10 cellular contexts compared by ENCODE assay signal in genomic region chr10:110324201-110324804, GRCh38. TPM values are rescaled to one million over a fixed set of nuclear protein-coding genes. Genes with fewer than 3 reads are reported as not detected.
DNase-seq lines count a peak whose midpoint lies in the region; ATAC-seq and TF ChIP-seq lines count a peak whose summit lies in the region.
"Had no signal": no experiment of that assay in that cellular context is flagged by ENCODE, and none has a peak within 500 bp of the region (broad histone marks: within the 10 kb centered on the region; RNA-seq: fewer than 3 reads in every experiment).

No MANE protein-coding gene starts in this region.

- no peak overlapping the region for H3K4me3 Mint-ChIP-seq in CD14-positive monocyte
- no peak overlapping the region for H3K4me3 Mint-ChIP-seq in naive thymus-derived CD8-positive, alpha-beta T cell

- CTCF ChIA-PET in IMR-90 (lab: Yijun Ruan, JAX) = interaction anchor here (0.6 to 1.6 kb wide), 3 partner anchors 11 to 216 kb away, joined by 4 to 6 read pairs (median 4); no protein-coding TSS in a partner anchor

- TF ChIP-seq CTCF in IMR-90 (conservative IDR thresholded peaks at IDR 0.05; ENCODE audit: low read depth, low read length) = no peak
- no peak for TF ChIP-seq CTCF in hepatocyte (IDR thresholded peaks at IDR 0.05; ENCODE audit: poor library complexity)
- no peak for TF ChIP-seq CTCF in CD14-positive monocyte (IDR thresholded peaks at IDR 0.05)

- H3K9me3 ChIP-seq in IMR-90 (ENCODE audit: control insufficient read depth, insufficient read depth, low read length) (peaks cover 6% of the 10 kb centered on the region; the same call in 1 of the 2 replicates), hepatocyte (ENCODE audit: low read depth) (no peaks in the 10 kb centered on the region)
- H3K9me3 ChIP-seq: uterus had no signal

- H3K4me1 Mint-ChIP-seq in CD14-positive monocyte = peaks cover 1% of the 10 kb centered on the region
- peaks cover 0 to 14% (median 0%) of the 10 kb centered on the region in 4 donors for H3K4me1 Mint-ChIP-seq in naive thymus-derived CD8-positive, alpha-beta T cell

- H3K36me3 ChIP-seq in IMR-90 (ENCODE audit: control insufficient read depth, insufficient read depth, low read length) = no peaks in the 10 kb centered on the region
- H3K36me3 ChIP-seq in hepatocyte (replicated peaks; ENCODE audit: insufficient read depth, low read depth) = no peaks in the 10 kb centered on the region
- H3K36me3 ChIP-seq: uterus had no signal

- dilution Hi-C loops in IMR-90 (cut with HindIII; ENCODE audit: low sequenced_read_pairs, unreplicated experiment) = no loop called here

- in situ Hi-C loops in IMR-90 (cut with MboI; ENCODE audit: low sequenced_read_pairs) = loop anchor here (25.0 kb wide), 1 partner anchor 1813 kb away; no protein-coding TSS in a partner anchor

- POLR2A ChIA-PET in IMR-90 (lab: Charles Lee; ENCODE audit: unreplicated experiment) = no interaction called here
- POLR2A ChIA-PET in naive thymus-derived CD8-positive, alpha-beta T cell (lab: Charles Lee) = no interaction called here

- BruUV-seq in IMR-90 (replicated peaks; lab: Mats Ljungman, UMichigan) = no TSS peak

- peak overlapping the region; percentile 63 for H2BK5ac ChIP-seq in IMR-90 (ENCODE audit: low read depth, low read length, poor library complexity, severe bottlenecking)

- no peak overlapping the region for H2AFZ ChIP-seq in IMR-90 (replicated peaks; ENCODE audit: low read length, poor library complexity)
- H2AFZ ChIP-seq in hepatocyte = no peak overlapping the region

- H4K5ac ChIP-seq in IMR-90 (ENCODE audit: low read depth, low read length) = peak overlapping the region; percentile 49; the same call in 1 of the 2 replicates

- H3K4ac ChIP-seq in IMR-90 (ENCODE audit: low read depth, low read length) = peak overlapping the region; percentile 21; the same call in 1 of the 2 replicates

- no peak overlapping the region for H3K4me3 ChIP-seq in IMR-90 (ENCODE audit: insufficient read depth, low read depth, low read length)
- H3K4me3 ChIP-seq in hepatocyte = no peak overlapping the region
- H3K4me3 ChIP-seq: uterus had no signal

- no peak overlapping the region for H3K27ac ChIP-seq in IMR-90 (ENCODE audit: insufficient read depth, low read length)
- peak overlapping the region; percentile 13 for H3K27ac ChIP-seq in hepatocyte
- H3K27ac ChIP-seq: uterus had no signal

- peak overlapping the region; percentile 63; the same call in 1 of the 2 replicates for H2BK120ac ChIP-seq in IMR-90 (ENCODE audit: low read depth, low read length)

- no peak overlapping the region for H3K9ac ChIP-seq in IMR-90 (ENCODE audit: low read depth, low read length)

- H4K8ac ChIP-seq in IMR-90 (ENCODE audit: low read depth in 2 of 2, low read length in 2 of 2) = peak overlapping the region in 1 of 2 experiments; percentile 56; a peak in 1 of 4 replicates

- no peak overlapping the region for H3K23ac ChIP-seq in IMR-90 (ENCODE audit: low read depth, low read length)

- H2AK9ac ChIP-seq in IMR-90 (replicated peaks; ENCODE audit: low read depth, low read length, poor library complexity) = no peak overlapping the region

- H3K4me2 ChIP-seq in IMR-90 (ENCODE audit: low read depth, low read length) (no peak overlapping the region), hepatocyte (no peak overlapping the region)

- H2BK20ac ChIP-seq in IMR-90 (ENCODE audit: low read depth, low read length) = peak overlapping the region; percentile 74; the same call in 1 of the 2 replicates

- H3K27ac Mint-ChIP-seq in CD14-positive monocyte = no peak overlapping the region
- H3K27ac Mint-ChIP-seq in naive thymus-derived CD8-positive, alpha-beta T cell = peak overlapping the region in 2 of 10 donors; percentile 39 to 56

- no peak for TF ChIP-seq POLR2A in IMR-90 (IDR thresholded peaks at IDR 0.05; ENCODE audit: low read depth, low read length)

- H3K9me1 ChIP-seq in IMR-90 (ENCODE audit: insufficient read depth, low read length) = peaks cover 21% of the 10 kb centered on the region

- peak; percentile 48 for DNase-seq in IMR-90
- DNase-seq in hepatocyte (ENCODE audit: low spot score) = peak; percentile 31
- no peak for DNase-seq in OCI-M2 (lab: John Stamatoyannopoulos, UW; ENCODE audit: unreplicated experiment)
- DNase-seq in CD14-positive monocyte (ENCODE audit: low spot score) = no peak
- DNase-seq in midbrain (lab: John Stamatoyannopoulos, UW) = no peak
- no peak for DNase-seq in naive thymus-derived CD8-positive, alpha-beta T cell
- DNase-seq: stimulated activated CD4-positive, alpha-beta T cell treated with anti-CD3 and anti-CD28 coated beads, Interleukin-4, amount 100 ng/mL, for 1 hour; uterus had no signal

- no peak for TF ChIP-seq RAD21 in IMR-90 (IDR thresholded peaks at IDR 0.05; ENCODE audit: low read length)

- intact Hi-C loops in IMR-90 (cut with micrococcal nuclease) = no loop called here
- intact Hi-C loops in CD14-positive monocyte (cut with micrococcal nuclease) = no loop called here

- H3K27me3 Mint-ChIP-seq in CD14-positive monocyte (ENCODE audit: low read depth in 3 of 3) = peaks cover 0 to 4% (median 0%) of the 10 kb centered on the region in 3 donors
- H3K27me3 Mint-ChIP-seq in naive thymus-derived CD8-positive, alpha-beta T cell = peaks cover 0 to 9% (median 3%) of the 10 kb centered on the region in 5 donors

- H3K14ac ChIP-seq in IMR-90 (replicated peaks; ENCODE audit: low read depth, low read length) = no peak overlapping the region; the same call in 1 of the 2 replicates

- no peaks in the 10 kb centered on the region for H3K9me2 ChIP-seq in hepatocyte (replicated peaks; ENCODE audit: insufficient read depth)

- H3K4me1 ChIP-seq in IMR-90 (ENCODE audit: control insufficient read depth, insufficient read depth, low read length) (peaks cover 24% of the 10 kb centered on the region), hepatocyte (ENCODE audit: insufficient read depth) (no peaks in the 10 kb centered on the region)
- H3K4me1 ChIP-seq: uterus had no signal

- H3K27me3 ChIP-seq in IMR-90 (ENCODE audit: control insufficient read depth, insufficient read depth, low read length) (no peaks in the 10 kb centered on the region), hepatocyte (no peaks in the 10 kb centered on the region)
- H3K27me3 ChIP-seq: uterus had no signal

- peak overlapping the region; percentile 16; the same call in 1 of the 2 replicates for H3K18ac ChIP-seq in IMR-90 (ENCODE audit: low read depth, low read length)

- H4K20me1 ChIP-seq in IMR-90 (ENCODE audit: insufficient read depth, low read length) = peaks cover 5% of the 10 kb centered on the region; the same call in 1 of the 2 replicates
- H4K20me1 ChIP-seq in hepatocyte (ENCODE audit: insufficient read depth, poor library complexity, severe bottlenecking) = no peaks in the 10 kb centered on the region

- H3K56ac ChIP-seq in IMR-90 (ENCODE audit: extremely low read depth, insufficient read depth, low read length) = no peak overlapping the region

- ATAC-seq in GM18508 (IDR thresholded peaks at IDR 0.05; ENCODE audit: insufficient read depth, unreplicated experiment) = peak; percentile 44
- peak; percentile 52 for ATAC-seq in GM21447 (IDR thresholded peaks at IDR 0.05; ENCODE audit: unreplicated experiment)
- ATAC-seq in IMR-90 (ENCODE audit: low read depth) = no peak
- ATAC-seq in naive thymus-derived CD8-positive, alpha-beta T cell = no peak

- 20% methylated on average over 1 of the region's 5 CpGs; no CpG with 5 or more reads in 1 of the 2 experiments for WGBS in IMR-90 (ENCODE audit: extremely low coverage in 2 of 2, insufficient read length in 1 of 2), 2 experiments
- WGBS in hepatocyte (ENCODE audit: low lambda C conversion rate, missing lambda C conversion rate) = 61% methylated on average over 5 of the region's 5 CpGs

- H3K36me3 Mint-ChIP-seq in CD14-positive monocyte = no peaks in the 10 kb centered on the region
- peaks cover 0 to 20% (median 6%) of the 10 kb centered on the region in 3 donors for H3K36me3 Mint-ChIP-seq in naive thymus-derived CD8-positive, alpha-beta T cell

- H3K79me1 ChIP-seq in IMR-90 (ENCODE audit: low read depth in 1 of 2, low read length in 2 of 2) = no peaks in the 10 kb centered on the region

- 0 out of 3 replicates have a peak overlapping the region, but pooled peaks have one; percentile 11 for H2BK15ac ChIP-seq in IMR-90 (ENCODE audit: low read depth, low read length)

- H3K9me3 Mint-ChIP-seq in CD14-positive monocyte = peaks cover 0 to 16% (median 11%) of the 10 kb centered on the region in 7 donors
- peaks cover under 1 to 35% (median 11%) of the 10 kb centered on the region in 9 donors for H3K9me3 Mint-ChIP-seq in naive thymus-derived CD8-positive, alpha-beta T cell

- H2AK5ac ChIP-seq in IMR-90 (ENCODE audit: low read depth, low read length) = 0 out of 2 replicates have a peak overlapping the region, but pooled peaks have one; percentile 49

- H3K79me2 ChIP-seq in hepatocyte = no peaks in the 10 kb centered on the region

- peak overlapping the region; percentile 44 for H4K91ac ChIP-seq in IMR-90 (ENCODE audit: insufficient read depth, low read depth, low read length)

TF ChIP-seq in IMR-90, 13 proteins besides CTCF, POLR2A, EP300 and RAD21 (continues in another document):
- TF ChIP-seq RFX5 (IDR thresholded peaks at IDR 0.05; ENCODE audit: low read depth, low read length) (no peak), BHLHE40 (IDR thresholded peaks at IDR 0.05; ENCODE audit: low read depth, low read length) (no peak), NFE2L2 (IDR thresholded peaks at IDR 0.05; ENCODE audit: low read depth, low read length) (no peak), SMC3 (IDR thresholded peaks at IDR 0.05; ENCODE audit: low read depth, low read length) (no peak), MAFK (IDR thresholded peaks at IDR 0.05; ENCODE audit: low read depth, low read length) (no peak), RCOR1 (IDR thresholded peaks at IDR 0.05; ENCODE audit: insufficient replicate concordance, low read length) (no peak)
- TF ChIP-seq, protein P1, sequence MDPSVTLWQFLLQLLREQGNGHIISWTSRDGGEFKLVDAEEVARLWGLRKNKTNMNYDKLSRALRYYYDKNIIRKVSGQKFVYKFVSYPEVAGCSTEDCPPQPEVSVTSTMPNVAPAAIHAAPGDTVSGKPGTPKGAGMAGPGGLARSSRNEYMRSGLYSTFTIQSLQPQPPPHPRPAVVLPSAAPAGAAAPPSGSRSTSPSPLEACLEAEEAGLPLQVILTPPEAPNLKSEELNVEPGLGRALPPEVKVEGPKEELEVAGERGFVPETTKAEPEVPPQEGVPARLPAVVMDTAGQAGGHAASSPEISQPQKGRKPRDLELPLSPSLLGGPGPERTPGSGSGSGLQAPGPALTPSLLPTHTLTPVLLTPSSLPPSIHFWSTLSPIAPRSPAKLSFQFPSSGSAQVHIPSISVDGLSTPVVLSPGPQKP (IDR thresholded peaks at IDR 0.05; ENCODE audit: borderline replicate concordance, low read depth, low read length) = no peak

RNA-seq across cellular contexts. Expression of gene SMNDC1, which starts 19.6 kb away (rescaled TPM):
- total RNA-seq in IMR-90 (2012; rRNA removed) (3.9 and 8.6 TPM in 2 replicates), hepatocyte (13.6 and 17.4 TPM in 2 replicates)
- polyA plus RNA-seq in IMR-90 (2012; rRNA removed) (12.2 and 15.1 TPM in 2 replicates), hepatocyte (14.3 and 19.1 TPM in 2 replicates), CD14-positive monocyte (10 to 100 TPM; 15.6 to 18.2 TPM)
- polyA plus RNA-seq in IMR-90 (2012; cell fraction: cytosol; rRNA removed) = 3.6 and 4.1 TPM in 2 replicates
- polyA plus RNA-seq in IMR-90 (2012; cell fraction: nucleus; rRNA removed; ENCODE audit: low replicate concordance) = 3.3 and 15.7 TPM in 2 replicates
- 10 to 100 TPM; 37.3 to 39.5 TPM for total RNA-seq in naive thymus-derived CD8-positive, alpha-beta T cell
- 10 to 100 TPM; 13.0 to 14.5 (median 13.0) TPM for polyA plus RNA-seq in naive thymus-derived CD8-positive, alpha-beta T cell

Comparison
In these comparisons a context has a peak if more than half of its experiments do, and no peak if none do; other contexts are left out.
1. ATAC-seq: peak in GM18508 (single experiment) and GM21447 (single experiment); none in IMR-90 (single experiment) and naive thymus-derived CD8-positive, alpha-beta T cell (0 of 2).
2. DNase-seq: peak in IMR-90 (single experiment) and hepatocyte (single experiment); none in OCI-M2 (single experiment), CD14-positive monocyte (single experiment), midbrain (single experiment) and naive thymus-derived CD8-positive, alpha-beta T cell (0 of 10).